Comparison of ENCODE assay signal across 21 cellular contexts in genomic region chr7:97639036-97639435, GRCh38.
DNase-seq lines count a peak whose midpoint lies in the region; ATAC-seq and TF ChIP-seq lines count a peak whose summit lies in the region.
"Had no signal": no experiment of that assay in that cellular context is flagged by ENCODE, and none has a peak within 500 bp of the region (broad histone marks: within the 10 kb centered on the region; RNA-seq: fewer than 3 reads in every experiment).

No MANE protein-coding gene starts in this region.

- H3K27ac Mint-ChIP-seq in endodermal cell: no peak overlapping the region
- H3K27ac Mint-ChIP-seq: activated CD4-positive, alpha-beta T cell treated with anti-CD3 and anti-CD28 coated beads, Interleukin-2, amount 10 ng/mL, durations not matched to agents 7 days and 5 days; stimulated activated naive CD8-positive, alpha-beta T cell treated with anti-CD3 and anti-CD28 coated beads, Interleukin-15, Interleukin-2, amounts not matched to agents 100 ng/mL and 50 ng/mL, for 24 hours; T-cell; type B pancreatic cell had no signal

- no peak overlapping the region for H3K9ac ChIP-seq in endodermal cell (ENCODE audit: extremely low read depth, low read length, poor library complexity, severe bottlenecking)

- TF ChIP-seq CTCF in endodermal cell (conservative IDR thresholded peaks at IDR 0.05): no peak

- no peaks in the 10 kb centered on the region for H3K4me1 ChIP-seq in endodermal cell (ENCODE audit: control insufficient read depth, insufficient read depth, low read length)
- H3K4me1 ChIP-seq: left ventricle myocardium inferior, sigmoid colon had no signal

- peaks cover 1% of the 10 kb centered on the region for H3K9me3 Mint-ChIP-seq in endodermal cell
- H3K9me3 Mint-ChIP-seq: stimulated activated naive CD8-positive, alpha-beta T cell treated with anti-CD3 and anti-CD28 coated beads, Interleukin-15, Interleukin-2, amounts not matched to agents 100 ng/mL and 50 ng/mL, for 24 hours had no signal

- no peaks in the 10 kb centered on the region for H3K36me3 Mint-ChIP-seq in endodermal cell (ENCODE audit: low read depth)
- H3K36me3 Mint-ChIP-seq: T-cell, type B pancreatic cell had no signal

- H3K4me1 Mint-ChIP-seq in endodermal cell: peaks cover 1% of the 10 kb centered on the region
- H3K4me1 Mint-ChIP-seq: activated CD4-positive, alpha-beta T cell treated with anti-CD3 and anti-CD28 coated beads, Interleukin-2, amount 10 ng/mL, durations not matched to agents 7 days and 5 days; T-cell had no signal

- DNase-seq in DMS53 treated with DMSO at 0.1 percent for 48 hours (lab: John Stamatoyannopoulos, UW; ENCODE audit: unreplicated experiment) (peak; percentile 31), M059J (ENCODE audit: low read depth) (peak; percentile 27), endodermal cell (peak; percentile 65), kidney tubule cell (ENCODE audit: low spot score) (peak; percentile 47), NCI-H2196 (lab: John Stamatoyannopoulos, UW; ENCODE audit: unreplicated experiment) (no peak), SW 1271 (lab: John Stamatoyannopoulos, UW) (no peak), hypothalamus (lab: John Stamatoyannopoulos, UW) (no peak)
- DNase-seq: activated CD4-positive, alpha-beta T cell treated with anti-CD3 and anti-CD28 coated beads, Interleukin-2, amount 10 ng/mL, durations not matched to agents 7 days and 5 days; activated CD8-positive, alpha-beta memory T cell treated with anti-CD3 and anti-CD28 coated beads, Interleukin-2, amount 50 U/mL, for 48 hours; activated gamma-delta T cell; amniotic stem cell; DMS153; effector CD8-positive, alpha-beta T cell; HCEC 1CT; left ventricle myocardium inferior; NCI-H187; sigmoid colon; T-cell had no signal

- no peak overlapping the region for H3K4me3 Mint-ChIP-seq in endodermal cell
- H3K4me3 Mint-ChIP-seq: activated CD4-positive, alpha-beta T cell treated with anti-CD3 and anti-CD28 coated beads, Interleukin-2, amount 10 ng/mL, durations not matched to agents 7 days and 5 days; stimulated activated naive CD8-positive, alpha-beta T cell treated with anti-CD3 and anti-CD28 coated beads, Interleukin-15, Interleukin-2, amounts not matched to agents 100 ng/mL and 50 ng/mL, for 24 hours; T-cell; type B pancreatic cell had no signal

- H3K9me3 ChIP-seq in endodermal cell (ENCODE audit: control insufficient read depth, low read length): no peaks in the 10 kb centered on the region
- H3K9me3 ChIP-seq: sigmoid colon had no signal

- no peak overlapping the region for H3K27ac ChIP-seq in endodermal cell (ENCODE audit: low read depth, low read length)
- H3K27ac ChIP-seq: left ventricle myocardium inferior, sigmoid colon had no signal

- H3K27me3 ChIP-seq in endodermal cell (ENCODE audit: control insufficient read depth, insufficient read depth, low read length, poor library complexity, severe bottlenecking): no peaks in the 10 kb centered on the region
- H3K27me3 ChIP-seq: sigmoid colon had no signal

- ATAC-seq in HG03439 (IDR thresholded peaks at IDR 0.05; ENCODE audit: unreplicated experiment): no peak
- ATAC-seq: T-cell had no signal

- no peaks in the 10 kb centered on the region for H3K36me3 ChIP-seq in endodermal cell (ENCODE audit: control insufficient read depth, insufficient read depth, low read length)
- H3K36me3 ChIP-seq: left ventricle myocardium inferior, sigmoid colon had no signal

- peaks cover 7% of the 10 kb centered on the region for H3K27me3 Mint-ChIP-seq in endodermal cell (ENCODE audit: insufficient read depth)
- H3K27me3 Mint-ChIP-seq: activated CD4-positive, alpha-beta T cell treated with anti-CD3 and anti-CD28 coated beads, Interleukin-2, amount 10 ng/mL, durations not matched to agents 7 days and 5 days had no signal

- H3K4me3 ChIP-seq in endodermal cell (ENCODE audit: low read length): no peak overlapping the region
- H3K4me3 ChIP-seq: left ventricle myocardium inferior, sigmoid colon had no signal

Comparison
In these comparisons a context has a peak if more than half of its experiments do, and no peak if none do; other contexts are left out.
1. DNase-seq: peak in DMS53 treated with DMSO at 0.1 percent for 48 hours (single experiment), M059J (single experiment), endodermal cell (single experiment) and kidney tubule cell (single experiment); none in NCI-H2196 (single experiment), SW 1271 (0 of 2) and hypothalamus (0 of 51).